8 cellular contexts compared by ENCODE assay signal in the genomic region with DNA sequence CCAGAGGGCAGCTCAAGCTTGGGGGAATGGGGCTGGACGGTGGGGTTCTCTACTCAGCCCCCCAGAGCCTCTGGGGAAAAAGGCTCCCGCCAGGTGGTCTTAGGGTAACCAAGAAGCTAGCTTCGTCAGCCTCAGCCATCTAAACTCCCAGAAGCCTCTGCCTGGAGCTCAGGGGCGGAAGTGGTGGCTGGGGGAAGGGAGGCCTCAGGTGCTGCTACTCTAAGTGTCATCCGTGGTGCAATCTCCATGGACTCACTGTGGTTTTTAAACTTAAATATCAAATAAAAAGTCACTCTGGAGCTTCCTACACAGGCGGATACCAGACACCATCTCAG. TPM values are rescaled to one million over a fixed set of nuclear protein-coding genes. Genes with fewer than 3 reads are reported as not detected.
DNase-seq lines count a peak whose midpoint lies in the region; ATAC-seq and TF ChIP-seq lines count a peak whose summit lies in the region.

No MANE protein-coding gene starts in this region.

- H2AFZ ChIP-seq in GM23248 (peak overlapping the region; percentile 78), mesenchymal stem cell (ENCODE audit: low read depth, low read length) (peak overlapping the region; percentile 85)

- H3K4me1 Mint-ChIP-seq in activated T-helper 17 cell treated with anti-CD3 and anti-CD28 coated beads, Interleukin-2, amount 50 U/mL, for 72 hours = peaks cover 43% of the 10 kb centered on the region

- no peak overlapping the region for H2AK5ac ChIP-seq in mesenchymal stem cell (ENCODE audit: low read length, severe bottlenecking)

- no peak overlapping the region for H2BK5ac ChIP-seq in mesenchymal stem cell (ENCODE audit: low read depth, low read length, poor library complexity, severe bottlenecking)

- H3K27me3 ChIP-seq in GM23248 (replicated peaks; ENCODE audit: insufficient read depth) = no peaks in the 10 kb centered on the region
- no peaks in the 10 kb centered on the region for H3K27me3 ChIP-seq in mesenchymal stem cell (ENCODE audit: control insufficient read depth in 1 of 2, insufficient read depth in 1 of 2, low read length in 2 of 2)
- H3K27me3 ChIP-seq in thoracic aorta (replicated peaks; ENCODE audit: insufficient read depth) = no peaks in the 10 kb centered on the region
- no peaks in the 10 kb centered on the region for H3K27me3 ChIP-seq in BE2C

- peaks cover 45% of the 10 kb centered on the region for H3K36me3 Mint-ChIP-seq in activated T-helper 17 cell treated with anti-CD3 and anti-CD28 coated beads, Interleukin-2, amount 50 U/mL, for 72 hours (ENCODE audit: low read depth)

- peak overlapping the region; percentile 83 for H4K8ac ChIP-seq in mesenchymal stem cell (ENCODE audit: low read length)

- H3K9me3 ChIP-seq in GM23248 (ENCODE audit: low read depth) (no peaks in the 10 kb centered on the region), mesenchymal stem cell (ENCODE audit: control insufficient read depth, low read length) (peaks cover 14% of the 10 kb centered on the region), thoracic aorta (no peaks in the 10 kb centered on the region), BE2C (no peaks in the 10 kb centered on the region)

- H4K91ac ChIP-seq in mesenchymal stem cell (ENCODE audit: low read length) = no peak overlapping the region

- H3K9me2 ChIP-seq in GM23248 (ENCODE audit: insufficient read depth) = no peaks in the 10 kb centered on the region

- H3K36me3 ChIP-seq in GM23248 (ENCODE audit: low read depth) (no peaks in the 10 kb centered on the region), mesenchymal stem cell (ENCODE audit: control insufficient read depth in 1 of 2, insufficient read depth in 2 of 2, low read depth in 1 of 2, low read length in 2 of 2) (no peaks in the 10 kb centered on the region), thoracic aorta (no peaks in the 10 kb centered on the region), BE2C (no peaks in the 10 kb centered on the region)

- no peak overlapping the region for H3K4ac ChIP-seq in mesenchymal stem cell (ENCODE audit: low read depth in 1 of 2, low read length in 2 of 2)

- H3K27ac ChIP-seq in GM23248 (no peak overlapping the region), mesenchymal stem cell (ENCODE audit: low read length, poor library complexity, severe bottlenecking) (no peak overlapping the region), thoracic aorta (no peak overlapping the region), caudate nucleus (ENCODE audit: low read depth, low read length) (no peak overlapping the region)

- H4K20me1 ChIP-seq in GM23248 (ENCODE audit: insufficient read depth) = no peaks in the 10 kb centered on the region

- H3K14ac ChIP-seq in mesenchymal stem cell (ENCODE audit: low read length in 2 of 2) = peak overlapping the region in 1 of 2 experiments; percentile 20

- no peaks in the 10 kb centered on the region for H3K79me2 ChIP-seq in GM23248 (ENCODE audit: insufficient read depth)

- peak; percentile 34 for TF ChIP-seq POLR2A in GM10847 (IDR thresholded peaks at IDR 0.05; ENCODE audit: extremely low read depth, insufficient read length)

- peak overlapping the region; percentile 40; the same call in 1 of the 2 replicates for H3K9ac ChIP-seq in GM23248
- no peak overlapping the region for H3K9ac ChIP-seq in mesenchymal stem cell (ENCODE audit: low read length)

- H3K27ac Mint-ChIP-seq in activated T-helper 17 cell treated with anti-CD3 and anti-CD28 coated beads, Interleukin-2, amount 50 U/mL, for 72 hours = peak overlapping the region; percentile 95

- H3K4me3 Mint-ChIP-seq in activated T-helper 17 cell treated with anti-CD3 and anti-CD28 coated beads, Interleukin-2, amount 50 U/mL, for 72 hours = peak overlapping the region; percentile 92

- no peak overlapping the region for H3K23ac ChIP-seq in mesenchymal stem cell (ENCODE audit: low read length in 2 of 2)

- peak overlapping the region; percentile 46 for H3K4me2 ChIP-seq in GM23248 (ENCODE audit: unreplicated experiment)
- peak overlapping the region; percentile 75 for H3K4me2 ChIP-seq in mesenchymal stem cell (ENCODE audit: low read length, poor library complexity, severe bottlenecking)

- in situ Hi-C loops in GM23248 (cut with MboI) = no loop called here

- H3K9me3 Mint-ChIP-seq in activated T-helper 17 cell treated with anti-CD3 and anti-CD28 coated beads, Interleukin-2, amount 50 U/mL, for 72 hours = no peaks in the 10 kb centered on the region

- ATAC-seq in activated T-helper 17 cell treated with anti-CD3 and anti-CD28 coated beads, Interleukin-2, amount 50 U/mL, for 72 hours (replicated peaks) = peak; percentile 80
- no peak for ATAC-seq in thoracic aorta (ENCODE audit: insufficient number of reproducible peaks, low FRiP score, low read depth)

- H3K4me1 ChIP-seq in GM23248 (ENCODE audit: insufficient read depth) (peaks cover 7% of the 10 kb centered on the region; the same call in 1 of the 2 replicates), mesenchymal stem cell (ENCODE audit: control insufficient read depth, insufficient read depth, low read depth, low read length) (peaks cover 9% of the 10 kb centered on the region), thoracic aorta (ENCODE audit: control insufficient read depth in 1 of 2, low read depth in 2 of 2) (no peaks in the 10 kb centered on the region), BE2C (no peaks in the 10 kb centered on the region)

- WGBS in GM23248 (ENCODE audit: low coverage in 1 of 2, low lambda C conversion rate in 2 of 2, missing lambda C conversion rate in 2 of 2), 2 experiments = 60 to 62% methylated on average over 6 of the region's 6 CpGs
- WGBS in mesenchymal stem cell = 80% methylated on average over 6 of the region's 6 CpGs

- TF ChIP-seq CTCF in thoracic aorta (IDR thresholded peaks at IDR 0.05) = no peak
- no peak for TF ChIP-seq CTCF in BE2C (IDR thresholded peaks at IDR 0.05; ENCODE audit: low read depth, low read length)

- H3K79me1 ChIP-seq in mesenchymal stem cell (replicated peaks; ENCODE audit: low read length, poor library complexity, severe bottlenecking) = no peaks in the 10 kb centered on the region

- H3F3A ChIP-seq in GM23248 (ENCODE audit: insufficient read depth) = no peaks in the 10 kb centered on the region

- peak overlapping the region in 1 of 2 experiments; percentile 93 for H2BK12ac ChIP-seq in mesenchymal stem cell (ENCODE audit: low read length in 2 of 2)

- no peak overlapping the region for H2BK15ac ChIP-seq in mesenchymal stem cell (ENCODE audit: low read depth, poor library complexity, severe bottlenecking)

- H3K4me3 ChIP-seq in GM23248 = peak overlapping the region; percentile 64; the same call in 1 of the 2 replicates
- peak overlapping the region in 1 of 2 experiments; percentile 70 for H3K4me3 ChIP-seq in mesenchymal stem cell (ENCODE audit: insufficient read depth in 1 of 2, low read depth in 1 of 2, low read length in 2 of 2)
- peak overlapping the region; percentile 69 for H3K4me3 ChIP-seq in thoracic aorta
- no peak overlapping the region for H3K4me3 ChIP-seq in BE2C (ENCODE audit: low read depth, low read length)

- no peak overlapping the region for H3K18ac ChIP-seq in mesenchymal stem cell (ENCODE audit: low read depth in 1 of 2, low read length in 2 of 2)

- H2BK120ac ChIP-seq in mesenchymal stem cell (ENCODE audit: low read depth, low read length) = no peak overlapping the region

- no peak for DNase-seq in GM23248
- peak; percentile 72 for DNase-seq in MV-4-11 (lab: John Stamatoyannopoulos, UW)
- DNase-seq in mesenchymal stem cell = no peak
- DNase-seq in thoracic aorta (ENCODE audit: low spot score) = no peak
- DNase-seq in caudate nucleus (lab: John Stamatoyannopoulos, UW) = no peak
- no peak for DNase-seq in BE2C

- no peaks in the 10 kb centered on the region for H3K27me3 Mint-ChIP-seq in activated T-helper 17 cell treated with anti-CD3 and anti-CD28 coated beads, Interleukin-2, amount 50 U/mL, for 72 hours

RNA-seq across cellular contexts. Expression of a gene that starts 0.7 kb away (rescaled TPM):
- total RNA-seq in GM23248 (2014; rRNA removed; shearing (Covaris generic)) = 10.4 and 12.1 TPM in 2 replicates
- 5.4 and 6.5 TPM in 2 replicates for polyA plus RNA-seq in GM23248 (2016; fragmentation: Nextera tagmentation; extraction: Ambion mirVana)
- 100 to 1,000 TPM; 229 to 244 TPM for total RNA-seq in activated T-helper 17 cell treated with anti-CD3 and anti-CD28 coated beads, Interleukin-2, amount 50 U/mL, for 72 hours
- polyA plus RNA-seq in mesenchymal stem cell (2013, experiment 1 of 2) = 1.5 TPM
- 1.2 TPM for polyA plus RNA-seq in mesenchymal stem cell (2013, experiment 2 of 2)
- 10 to 100 TPM; 32.1 to 40.3 TPM for total RNA-seq in thoracic aorta
- polyA plus RNA-seq in BE2C (2012; ENCODE audit: insufficient read depth, insufficient read length, low read depth) = 0.28 TPM

RNA-seq across cellular contexts. Expression of a gene that starts 54.2 kb away (rescaled TPM):
- 123 and 215 TPM in 2 replicates for total RNA-seq in GM23248 (2014; rRNA removed; shearing (Covaris generic))
- 177 TPM in 2 replicates for polyA plus RNA-seq in GM23248 (2016; fragmentation: Nextera tagmentation; extraction: Ambion mirVana)
- total RNA-seq in activated T-helper 17 cell treated with anti-CD3 and anti-CD28 coated beads, Interleukin-2, amount 50 U/mL, for 72 hours = 10 to 100 TPM; 22.8 to 38.4 TPM
- 27.2 TPM for polyA plus RNA-seq in mesenchymal stem cell (2013, experiment 1 of 2)
- 25.2 TPM for polyA plus RNA-seq in mesenchymal stem cell (2013, experiment 2 of 2)
- 1 to 10 TPM; 1.9 to 6.8 TPM for total RNA-seq in thoracic aorta
- 10.4 TPM for polyA plus RNA-seq in BE2C (2012; ENCODE audit: insufficient read depth, insufficient read length, low read depth)

Comparison
In these comparisons a context has a peak if more than half of its experiments do, and no peak if none do; other contexts are left out.
1. RNA of a gene that starts 0.7 kb away (total RNA-seq): 229 to 244 TPM in activated T-helper 17 cell treated with anti-CD3 and anti-CD28 coated beads, Interleukin-2, amount 50 U/mL, for 72 hours; 32.1 to 40.3 TPM in thoracic aorta and 10.4 to 12.1 TPM in GM23248; every median in the first group is over 4 times any median in the second.